Comparison of ENCODE assay signal across 27 cellular contexts in genomic region chr21:33488936-33489335, GRCh38. TPM values are rescaled to one million over a fixed set of nuclear protein-coding genes. Genes with fewer than 3 reads are reported as not detected.
"Had no signal": no experiment of that assay in that cellular context is flagged by ENCODE, and none has a peak within 500 bp of the region (broad histone marks: within the 10 kb centered on the region; RNA-seq: fewer than 3 reads in every experiment).

No MANE protein-coding gene starts in this region.

- H3K27me3 Mint-ChIP-seq: dendritic cell treated with granulocyte-macrophage colony-stimulating factor and Interleukin-4, amounts not matched to agents 40 ng/mL and 50 ng/mL, for 4 days; memory B cell; stimulated activated memory B cell treated with anti-CD40 and anti-IgM and Interleukin-4, amounts not matched to agents 10 μg/mL and 1 μg/mL and 100 μg/mL, for 72 hours had no signal

- H3K4me1 ChIP-seq: psoas muscle had no signal

- H3K27ac Mint-ChIP-seq: dendritic cell treated with granulocyte-macrophage colony-stimulating factor and Interleukin-4, amounts not matched to agents 40 ng/mL and 50 ng/mL, for 4 days; endodermal cell; memory B cell; natural killer cell; stimulated activated memory B cell treated with anti-CD40 and anti-IgM and Interleukin-4, amounts not matched to agents 10 μg/mL and 1 μg/mL and 100 μg/mL, for 72 hours had no signal

- H3K27me3 ChIP-seq: gastrocnemius medialis, heart left ventricle, hepatocyte, ovary, spleen, testis, tibial artery, upper lobe of left lung had no signal

- H3K36me3 ChIP-seq: gastrocnemius medialis, heart left ventricle, ovary, spleen, tibial artery, upper lobe of left lung had no signal

- H3K4me3 ChIP-seq: gastrocnemius medialis, heart left ventricle, hepatocyte, lung, ovary, psoas muscle, skin epidermis, spleen, testis, tibial artery, upper lobe of left lung had no signal

- H3K9me3 ChIP-seq: gastrocnemius medialis, heart left ventricle, ovary, psoas muscle, spleen, testis, tibial artery, upper lobe of left lung had no signal

- H3K36me3 Mint-ChIP-seq: memory B cell, natural killer cell had no signal

- DNase-seq: effector CD8-positive, alpha-beta T cell; endodermal cell; foreskin fibroblast; gastrocnemius medialis; heart left ventricle; kidney; natural killer cell; nucleus accumbens; ovary; psoas muscle; right cardiac atrium; spleen; stimulated activated CD4-positive, alpha-beta T cell treated with anti-CD3 and anti-CD28 coated beads, Interleukin-4, amount 100 ng/mL, for 4 hours; stimulated activated naive CD8-positive, alpha-beta T cell treated with anti-CD3 and anti-CD28 coated beads, Interleukin-15, Interleukin-2, amounts not matched to agents 100 U/mL and 50 U/mL, for 24 hours; substantia nigra; testis; tibial artery; upper lobe of left lung had no signal

- ATAC-seq: esophagus mucosa; gastrocnemius medialis; heart left ventricle; left lobe of liver; natural killer cell; psoas muscle; right cardiac atrium; stimulated activated memory B cell treated with anti-CD40 and anti-IgM and Interleukin-4, amounts not matched to agents 10 μg/mL and 1 μg/mL and 100 μg/mL, for 72 hours; stimulated activated naive CD8-positive, alpha-beta T cell treated with anti-CD3 and anti-CD28 coated beads, Interleukin-15, Interleukin-2, amounts not matched to agents 100 U/mL and 50 U/mL, for 24 hours had no signal

- H3K9me3 Mint-ChIP-seq: dendritic cell treated with granulocyte-macrophage colony-stimulating factor and Interleukin-4, amounts not matched to agents 40 ng/mL and 50 ng/mL, for 4 days; endodermal cell; memory B cell; natural killer cell; stimulated activated memory B cell treated with anti-CD40 and anti-IgM and Interleukin-4, amounts not matched to agents 10 μg/mL and 1 μg/mL and 100 μg/mL, for 72 hours had no signal

- H3K4me3 Mint-ChIP-seq: dendritic cell treated with granulocyte-macrophage colony-stimulating factor and Interleukin-4, amounts not matched to agents 40 ng/mL and 50 ng/mL, for 4 days; endodermal cell; memory B cell; stimulated activated memory B cell treated with anti-CD40 and anti-IgM and Interleukin-4, amounts not matched to agents 10 μg/mL and 1 μg/mL and 100 μg/mL, for 72 hours had no signal

RNA-seq across cellular contexts. Expression of gene DNAJC28, which starts 2.6 kb away (rescaled TPM):
- total RNA-seq: mononuclear cell had no signal
